ENCODE assay signal across 2 cellular contexts in genomic region chr15:97156739-97157265, GRCh38.
A peak's percentile ranks its signal among the peaks of the same experiment; 100 is the strongest.
TF ChIP-seq lines count a peak whose summit lies in the region.

No MANE protein-coding gene starts in this region.

TF ChIP-seq in IMR-90, 13 proteins besides CTCF, POLR2A, EP300 and RAD21:
- peak; percentile 22; the same call in 1 of the 2 replicates for TF ChIP-seq NFE2L2 (IDR thresholded peaks at IDR 0.05; ENCODE audit: low read depth, low read length)
- TF ChIP-seq MAFK (IDR thresholded peaks at IDR 0.05; ENCODE audit: low read depth, low read length), result peak; percentile 77
- TF ChIP-seq RCOR1 (IDR thresholded peaks at IDR 0.05; ENCODE audit: insufficient replicate concordance, low read length), result no peak
- no peak for TF ChIP-seq BHLHE40 (IDR thresholded peaks at IDR 0.05; ENCODE audit: low read depth, low read length)

TF ChIP-seq in endothelial cell of umbilical vein, 7 proteins besides CTCF, POLR2A, EP300 and RAD21:
- TF ChIP-seq MAX (IDR thresholded peaks at IDR 0.05; ENCODE audit: insufficient read depth, insufficient read length), result no peak
- TF ChIP-seq FOS (IDR thresholded peaks at IDR 0.05; ENCODE audit: borderline replicate concordance, insufficient read depth, low read length), result peak; percentile 57
